In the genomic region with DNA sequence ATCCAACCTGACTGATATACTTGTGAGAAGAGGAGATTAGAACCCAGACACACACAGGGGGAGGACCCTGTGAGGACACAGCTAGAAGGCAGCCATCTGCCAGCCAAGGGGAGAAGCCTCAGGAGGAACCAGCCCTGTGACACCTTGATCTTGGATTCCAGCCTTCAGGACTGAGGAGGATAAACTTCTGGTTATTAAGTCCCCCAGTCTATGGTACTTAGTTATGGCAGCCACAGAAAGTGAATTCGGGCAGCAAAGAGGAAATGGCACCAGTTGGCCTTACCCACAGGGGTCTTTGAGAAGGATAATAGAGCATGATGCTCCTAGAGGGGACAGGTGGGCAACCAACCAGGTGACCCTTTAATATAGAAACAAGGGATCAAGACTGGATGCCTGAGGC, we compare ENCODE assay signal across 42 cellular contexts. TPM values are rescaled to one million over a fixed set of nuclear protein-coding genes. Genes with fewer than 3 reads are reported as not detected.
"Had no signal": no experiment of that assay in that cellular context is flagged by ENCODE, and none has a peak within 500 bp of the region (broad histone marks: within the 10 kb centered on the region; RNA-seq: fewer than 3 reads in every experiment).

No MANE protein-coding gene starts in this region.

- H3K9me3 Mint-ChIP-seq: activated T-helper 1 cell treated with anti-CD3 and anti-CD28 coated beads, Interleukin-12 subunit alpha, Interleukin-12 subunit beta, Interleukin-2, Interleukin-4 antibody, amounts not matched to agents 30 ng/mL and 10 ng/mL and 1 ng/mL, durations not matched to agents 14 hours and 24 hours and 36 hours; activated T-helper 2 cell treated with anti-CD3 and anti-CD28 coated beads, Interferon-gamma antibody, Interleukin-2, Interleukin-4, amounts not matched to agents 10 μg/mL and 5 μg/mL and 100 μg/mL, durations not matched to agents 14 hours and 24 hours and 36 hours; central memory CD8-positive, alpha-beta T cell had no signal

- DNase-seq: activated effector memory CD4-positive, alpha-beta T cell treated with anti-CD3 and anti-CD28 coated beads, Interleukin-2, amount 50 U/mL, for 16 hours; activated effector memory CD4-positive, alpha-beta T cell treated with Interleukin-2 at 50 U/mL for 16 hours; activated gamma-delta T cell; activated gamma-delta T cell treated with Interleukin-2 at 50 U/mL for 16 hours; activated naive CD4-positive, alpha-beta T cell; activated naive CD4-positive, alpha-beta T cell treated with anti-CD3 and anti-CD28 coated beads for 36 hours; activated naive CD4-positive, alpha-beta T cell treated with anti-CD3 and anti-CD28 coated beads, Interleukin-2, amount 10 ng/mL, durations not matched to agents 7 days and 5 days; activated naive CD4-positive, alpha-beta T cell treated with anti-CD3 and anti-CD28 coated beads, Interleukin-2, amount 50 U/mL, for 16 hours; activated naive CD4-positive, alpha-beta T cell treated with Interleukin-2 at 50 U/mL for 16 hours; activated naive CD8-positive, alpha-beta T cell treated with anti-CD3 and anti-CD28 coated beads for 36 hours; activated naive CD8-positive, alpha-beta T cell treated with anti-CD3 and anti-CD28 coated beads, Interleukin-2, amount 10 ng/mL, durations not matched to agents 7 days and 5 days; activated naive CD8-positive, alpha-beta T cell treated with anti-CD3 and anti-CD28 coated beads, Interleukin-2, amount 50 U/mL, for 24 hours; activated T-cell treated with anti-CD3 and anti-CD28 coated beads, Interleukin-2, amount 50 U/mL, for 1 hour; activated T-cell treated with anti-CD3 and anti-CD28 coated beads, Interleukin-2, amount 50 U/mL, for 24 hours; activated T-cell treated with anti-CD3 and anti-CD28 coated beads, Interleukin-2, amount 50 U/mL, for 4 hours; activated T-cell treated with anti-CD3 and anti-CD28 coated beads, Interleukin-2, amount 50 U/mL, for 48 hours; activated T-cell treated with anti-CD3 and anti-CD28 coated beads, Interleukin-2, amount 50 U/mL, for 72 hours; adrenal gland; amniotic stem cell; amygdala; anterior cingulate cortex; body of pancreas; brain microvascular endothelial cell; caudate nucleus; central memory CD4-positive, alpha-beta T cell; cerebellar nuclear complex had no signal

- H3K36me3 ChIP-seq: adrenal gland, ascending aorta, brain microvascular endothelial cell, breast epithelium, cardiac muscle cell had no signal

- H3K27ac Mint-ChIP-seq: activated naive CD4-positive, alpha-beta T cell treated with anti-CD3 and anti-CD28 coated beads for 36 hours; activated naive CD4-positive, alpha-beta T cell treated with anti-CD3 and anti-CD28 coated beads, Interleukin-2, amount 10 ng/mL, durations not matched to agents 7 days and 5 days; activated naive CD4-positive, alpha-beta T cell treated with anti-CD3 and anti-CD28 coated beads, Interleukin-2, amount 50 U/mL, for 24 hours; activated naive CD8-positive, alpha-beta T cell; activated naive CD8-positive, alpha-beta T cell treated with anti-CD3 and anti-CD28 coated beads for 36 hours; activated naive CD8-positive, alpha-beta T cell treated with anti-CD3 and anti-CD28 coated beads, Interleukin-2, amount 10 ng/mL, durations not matched to agents 7 days and 5 days; activated naive CD8-positive, alpha-beta T cell treated with anti-CD3 and anti-CD28 coated beads, Interleukin-2, amount 50 U/mL, for 24 hours; activated T-cell treated with anti-CD3 and anti-CD28 coated beads, Interleukin-2, amount 50 U/mL, for 24 hours; activated T-cell treated with anti-CD3 and anti-CD28 coated beads, Interleukin-2, amount 50 U/mL, for 72 hours; activated T-helper 1 cell treated with anti-CD3 and anti-CD28 coated beads, Interleukin-12 subunit alpha, Interleukin-12 subunit beta, Interleukin-2, Interleukin-4 antibody, amounts not matched to agents 30 ng/mL and 10 ng/mL and 1 ng/mL, durations not matched to agents 14 hours and 24 hours and 36 hours; activated T-helper 17 cell treated with anti-CD3 and anti-CD28 coated beads, Interleukin-2, amount 50 U/mL, for 72 hours; activated T-helper 2 cell treated with anti-CD3 and anti-CD28 coated beads, Interferon-gamma antibody, Interleukin-2, Interleukin-4, amounts not matched to agents 10 μg/mL and 5 μg/mL and 100 μg/mL, durations not matched to agents 14 hours and 24 hours and 36 hours; brain had no signal

- H3K27me3 ChIP-seq: adrenal gland, ascending aorta, body of pancreas, breast epithelium had no signal

- H3K4me1 ChIP-seq: adrenal gland, ascending aorta, body of pancreas, breast epithelium had no signal

- ATAC-seq: activated naive CD4-positive, alpha-beta T cell treated with anti-CD3 and anti-CD28 coated beads, Interleukin-2, amount 50 U/mL, for 72 hours; activated naive CD8-positive, alpha-beta T cell treated with anti-CD3 and anti-CD28 coated beads, Interleukin-2, amount 50 U/mL, for 24 hours; activated T-cell treated with anti-CD3 and anti-CD28 coated beads, Interleukin-2, amount 50 U/mL, for 4 hours; activated T-cell treated with anti-CD3 and anti-CD28 coated beads, Interleukin-2, amount 50 U/mL, for 72 hours; activated T-helper 17 cell treated with anti-CD3 and anti-CD28 coated beads, Interleukin-2, amount 50 U/mL, for 72 hours; body of pancreas had no signal

- H3K9me3 ChIP-seq: body of pancreas, breast epithelium had no signal

- H3K36me3 Mint-ChIP-seq: activated naive CD4-positive, alpha-beta T cell treated with anti-CD3 and anti-CD28 coated beads, Interleukin-2, amount 10 ng/mL, durations not matched to agents 7 days and 5 days; brain had no signal

- FAIRE-seq: astrocyte, bronchial epithelial cell had no signal

- H3K4me1 Mint-ChIP-seq: activated naive CD4-positive, alpha-beta T cell treated with anti-CD3 and anti-CD28 coated beads, Interleukin-2, amount 10 ng/mL, durations not matched to agents 7 days and 5 days; activated naive CD4-positive, alpha-beta T cell treated with anti-CD3 and anti-CD28 coated beads, Interleukin-2, amount 50 U/mL, for 24 hours; activated naive CD8-positive, alpha-beta T cell treated with anti-CD3 and anti-CD28 coated beads for 36 hours; activated naive CD8-positive, alpha-beta T cell treated with anti-CD3 and anti-CD28 coated beads, Interleukin-2, amount 10 ng/mL, durations not matched to agents 7 days and 5 days; activated naive CD8-positive, alpha-beta T cell treated with anti-CD3 and anti-CD28 coated beads, Interleukin-2, amount 50 U/mL, for 24 hours; activated T-helper 17 cell treated with anti-CD3 and anti-CD28 coated beads, Interleukin-2, amount 50 U/mL, for 72 hours; brain had no signal

- H3K4me3 Mint-ChIP-seq: activated naive CD4-positive, alpha-beta T cell treated with anti-CD3 and anti-CD28 coated beads for 36 hours; activated naive CD4-positive, alpha-beta T cell treated with anti-CD3 and anti-CD28 coated beads, Interleukin-2, amount 10 ng/mL, durations not matched to agents 7 days and 5 days; activated naive CD4-positive, alpha-beta T cell treated with anti-CD3 and anti-CD28 coated beads, Interleukin-2, amount 50 U/mL, for 24 hours; activated naive CD8-positive, alpha-beta T cell; activated naive CD8-positive, alpha-beta T cell treated with anti-CD3 and anti-CD28 coated beads for 36 hours; activated naive CD8-positive, alpha-beta T cell treated with anti-CD3 and anti-CD28 coated beads, Interleukin-2, amount 10 ng/mL, durations not matched to agents 7 days and 5 days; activated naive CD8-positive, alpha-beta T cell treated with anti-CD3 and anti-CD28 coated beads, Interleukin-2, amount 50 U/mL, for 24 hours; activated T-cell treated with anti-CD3 and anti-CD28 coated beads, Interleukin-2, amount 50 U/mL, for 24 hours; activated T-cell treated with anti-CD3 and anti-CD28 coated beads, Interleukin-2, amount 50 U/mL, for 4 hours; activated T-cell treated with anti-CD3 and anti-CD28 coated beads, Interleukin-2, amount 50 U/mL, for 72 hours; activated T-helper 1 cell treated with anti-CD3 and anti-CD28 coated beads, Interleukin-12 subunit alpha, Interleukin-12 subunit beta, Interleukin-2, Interleukin-4 antibody, amounts not matched to agents 30 ng/mL and 10 ng/mL and 1 ng/mL, durations not matched to agents 14 hours and 24 hours and 36 hours; activated T-helper 17 cell treated with anti-CD3 and anti-CD28 coated beads, Interleukin-2, amount 50 U/mL, for 72 hours; brain; central memory CD8-positive, alpha-beta T cell had no signal

- H3K27ac ChIP-seq: adrenal gland, ascending aorta, body of pancreas, brain microvascular endothelial cell, breast epithelium, cardiac muscle cell had no signal

- H3K4me3 ChIP-seq: adrenal gland, ascending aorta, body of pancreas, breast epithelium, cardiac muscle cell had no signal

RNA-seq across cellular contexts. Expression of gene ASCL2, which starts 49.4 kb away (rescaled TPM):
- total RNA-seq: activated naive CD4-positive, alpha-beta T cell treated with anti-CD3 and anti-CD28 coated beads for 36 hours; ascending aorta; astrocyte; cardiac muscle cell; cardiac septum; chondrocyte had no signal
- polyA plus RNA-seq: aorta, cardiac muscle cell had no signal

RNA-seq across cellular contexts. Expression of gene TH, which starts 49.4 kb away (rescaled TPM):
- total RNA-seq: activated naive CD4-positive, alpha-beta T cell treated with anti-CD3 and anti-CD28 coated beads for 36 hours; activated naive CD4-positive, alpha-beta T cell treated with anti-CD3 and anti-CD28 coated beads, Interleukin-2, amount 50 U/mL, for 72 hours; activated naive CD8-positive, alpha-beta T cell treated with anti-CD3 and anti-CD28 coated beads for 36 hours; activated naive CD8-positive, alpha-beta T cell treated with anti-CD3 and anti-CD28 coated beads, Interleukin-2, amount 10 ng/mL, durations not matched to agents 7 days and 5 days; activated T-cell treated with anti-CD3 and anti-CD28 coated beads, Interleukin-2, amount 50 U/mL, for 4 hours; activated T-cell treated with anti-CD3 and anti-CD28 coated beads, Interleukin-2, amount 50 U/mL, for 72 hours; activated T-helper 1 cell treated with anti-CD3 and anti-CD28 coated beads, Interleukin-12 subunit alpha, Interleukin-12 subunit beta, Interleukin-2, Interleukin-4 antibody, amounts not matched to agents 30 ng/mL and 10 ng/mL and 1 ng/mL, durations not matched to agents 14 hours and 24 hours and 36 hours; activated T-helper 17 cell treated with anti-CD3 and anti-CD28 coated beads, Interleukin-2, amount 50 U/mL, for 72 hours; activated T-helper 2 cell treated with anti-CD3 and anti-CD28 coated beads, Interferon-gamma antibody, Interleukin-2, Interleukin-4, amounts not matched to agents 10 μg/mL and 5 μg/mL and 100 μg/mL, durations not matched to agents 14 hours and 24 hours and 36 hours; ascending aorta; astrocyte; breast epithelium; cardiac muscle cell; cardiac septum; chondrocyte had no signal
- polyA plus RNA-seq: aorta, cardiac muscle cell had no signal
